Comparison of ENCODE assay signal across 8 cellular contexts in genomic region chr13:73058432-73058740, GRCh38. TPM values are rescaled to one million over a fixed set of nuclear protein-coding genes. Genes with fewer than 3 reads are reported as not detected.
A peak's percentile ranks its signal among the peaks of the same experiment; 100 is the strongest.
DNase-seq lines count a peak whose midpoint lies in the region; ATAC-seq and TF ChIP-seq lines count a peak whose summit lies in the region.

No MANE protein-coding gene starts in this region.

- H3K27ac ChIP-seq in cardiac muscle cell (no peak overlapping the region), muscle layer of colon (ENCODE audit: low read depth, low read length) (peak overlapping the region; percentile 58)

- in situ Hi-C loops in astrocyte of the spinal cord (cut with HindIII; ENCODE audit: low sequenced_read_pairs): no loop called here

- DNase-seq in cardiac muscle cell (ENCODE audit: low read depth in 1 of 2, low spot score in 1 of 2) (no peak), left cardiac atrium (no peak), astrocyte of the spinal cord (ENCODE audit: low read depth, low spot score) (no peak), NCI-H1105 treated with DMSO at 0.1 percent for 48 hours (lab: John Stamatoyannopoulos, UW) (no peak), NCI-H2107 treated with DMSO at 0.1 percent for 48 hours (lab: John Stamatoyannopoulos, UW; ENCODE audit: unreplicated experiment) (no peak)

- ATAC-seq in left cardiac atrium (no peak), HG03097 (IDR thresholded peaks at IDR 0.05; ENCODE audit: low FRiP score, unreplicated experiment) (peak; percentile 12), HG03565 (IDR thresholded peaks at IDR 0.05; ENCODE audit: unreplicated experiment) (no peak)

- no peaks in the 10 kb centered on the region for H3K36me3 ChIP-seq in cardiac muscle cell
- no peaks in the 10 kb centered on the region for H3K36me3 ChIP-seq in muscle layer of colon (ENCODE audit: insufficient read depth, low read length)

- peaks cover 56% of the 10 kb centered on the region for H3K27me3 ChIP-seq in cardiac muscle cell
- H3K27me3 ChIP-seq in muscle layer of colon (ENCODE audit: control insufficient read depth in 1 of 2, insufficient read depth in 2 of 2, low read length in 2 of 2): no peaks in the 10 kb centered on the region

- no peaks in the 10 kb centered on the region for H3K4me1 ChIP-seq in cardiac muscle cell (ENCODE audit: low read depth)
- H3K4me1 ChIP-seq in muscle layer of colon (ENCODE audit: insufficient read depth, low read length): peaks cover 7% of the 10 kb centered on the region

- no peak overlapping the region for H3K9ac ChIP-seq in muscle layer of colon (ENCODE audit: low read length)

- intact Hi-C loops in left cardiac atrium (cut with DNase I): no loop called here

- TF ChIP-seq CTCF in cardiac muscle cell (IDR thresholded peaks at IDR 0.05; ENCODE audit: low read depth, low read length) (no peak), astrocyte of the spinal cord (IDR thresholded peaks at IDR 0.05; ENCODE audit: low read depth, low read length) (no peak)

- no peaks in the 10 kb centered on the region for H3K9me3 ChIP-seq in cardiac muscle cell (ENCODE audit: low read depth)
- H3K9me3 ChIP-seq in muscle layer of colon (ENCODE audit: low read length): no peaks in the 10 kb centered on the region

- peak overlapping the region; percentile 56 for H3K4me3 ChIP-seq in cardiac muscle cell
- H3K4me3 ChIP-seq in astrocyte of the spinal cord (ENCODE audit: low read depth, low read length): peak overlapping the region; percentile 75
- peak overlapping the region; percentile 76 to 84 for H3K4me3 ChIP-seq in muscle layer of colon (ENCODE audit: low read depth in 1 of 2, low read length in 2 of 2)

RNA-seq across cellular contexts. Expression of gene KLF5, which starts 0.4 kb away (rescaled TPM):
- total RNA-seq in cardiac muscle cell: 0.18 and 0.33 TPM in 2 replicates
- 0.36 and 1.1 TPM in 2 replicates for polyA plus RNA-seq in cardiac muscle cell
- under 1 TPM; 0.73 to 0.82 TPM for total RNA-seq in left cardiac atrium
